In the genomic region with DNA sequence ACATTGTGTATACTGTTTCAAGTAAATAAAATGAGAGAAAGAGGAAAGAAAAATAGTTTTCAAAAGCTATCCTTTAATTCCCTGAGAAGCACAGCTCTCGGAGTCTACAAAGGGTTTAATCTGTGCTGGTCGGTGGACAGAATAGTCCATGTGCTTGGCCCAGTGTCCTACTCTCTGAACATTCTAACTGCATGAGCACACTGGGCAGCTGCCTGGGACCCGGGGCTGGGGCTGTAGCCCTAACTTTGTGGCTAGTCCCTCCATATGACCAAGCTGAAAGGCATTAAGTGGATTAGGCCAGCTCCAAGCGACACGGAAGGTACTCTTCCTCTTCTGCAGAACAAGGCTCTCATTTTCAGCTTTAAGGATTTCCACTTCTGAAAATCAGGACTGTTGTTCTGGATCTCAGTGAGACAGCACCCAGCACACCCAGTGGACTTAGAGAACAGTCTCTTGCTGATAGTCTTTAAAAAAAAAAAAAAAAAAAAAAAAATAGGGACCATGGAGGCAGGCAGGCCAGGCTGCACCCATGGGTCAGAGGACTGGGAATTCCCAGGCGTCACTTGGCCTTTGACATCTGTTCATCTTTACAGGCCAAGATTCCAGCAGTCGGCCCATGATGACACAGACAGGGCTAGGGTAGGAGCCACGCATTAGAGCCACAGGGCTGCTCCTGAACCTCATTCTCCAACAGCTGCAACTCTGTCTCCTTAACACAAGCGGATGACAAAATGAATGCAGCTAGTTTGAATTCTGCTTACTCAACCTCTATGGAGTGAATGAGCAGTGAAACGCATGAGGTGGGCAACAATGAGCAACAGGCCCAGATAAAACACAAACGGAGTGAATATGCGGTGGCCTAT, we compare ENCODE assay signal across 2 cellular contexts.
TF ChIP-seq lines count a peak whose summit lies in the region.

No MANE protein-coding gene starts in this region.

TF ChIP-seq in IMR-90, 13 proteins besides CTCF, POLR2A, EP300 and RAD21:
- TF ChIP-seq CHD1 (IDR thresholded peaks at IDR 0.05; ENCODE audit: low read depth, low read length) (no peak), RCOR1 (IDR thresholded peaks at IDR 0.05; ENCODE audit: insufficient replicate concordance, low read length) (no peak), CEBPB (IDR thresholded peaks at IDR 0.05; ENCODE audit: low read depth, low read length) (no peak), BHLHE40 (IDR thresholded peaks at IDR 0.05; ENCODE audit: low read depth, low read length) (no peak), FOS (IDR thresholded peaks at IDR 0.05; ENCODE audit: low read depth, low read length) (no peak), MAZ (IDR thresholded peaks at IDR 0.05; ENCODE audit: borderline replicate concordance, low read depth, low read length) (no peak), RFX5 (IDR thresholded peaks at IDR 0.05; ENCODE audit: low read depth, low read length) (no peak), NFE2L2 (IDR thresholded peaks at IDR 0.05; ENCODE audit: low read depth, low read length) (no peak), MXI1 (IDR thresholded peaks at IDR 0.05; ENCODE audit: borderline replicate concordance, low read depth, low read length) (no peak), SMC3 (IDR thresholded peaks at IDR 0.05; ENCODE audit: low read depth, low read length) (no peak), MAFK (IDR thresholded peaks at IDR 0.05; ENCODE audit: low read depth, low read length) (no peak)
- TF ChIP-seq, protein P1, sequence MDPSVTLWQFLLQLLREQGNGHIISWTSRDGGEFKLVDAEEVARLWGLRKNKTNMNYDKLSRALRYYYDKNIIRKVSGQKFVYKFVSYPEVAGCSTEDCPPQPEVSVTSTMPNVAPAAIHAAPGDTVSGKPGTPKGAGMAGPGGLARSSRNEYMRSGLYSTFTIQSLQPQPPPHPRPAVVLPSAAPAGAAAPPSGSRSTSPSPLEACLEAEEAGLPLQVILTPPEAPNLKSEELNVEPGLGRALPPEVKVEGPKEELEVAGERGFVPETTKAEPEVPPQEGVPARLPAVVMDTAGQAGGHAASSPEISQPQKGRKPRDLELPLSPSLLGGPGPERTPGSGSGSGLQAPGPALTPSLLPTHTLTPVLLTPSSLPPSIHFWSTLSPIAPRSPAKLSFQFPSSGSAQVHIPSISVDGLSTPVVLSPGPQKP (IDR thresholded peaks at IDR 0.05; ENCODE audit: borderline replicate concordance, low read depth, low read length) = no peak
- TF ChIP-seq, protein P2, sequence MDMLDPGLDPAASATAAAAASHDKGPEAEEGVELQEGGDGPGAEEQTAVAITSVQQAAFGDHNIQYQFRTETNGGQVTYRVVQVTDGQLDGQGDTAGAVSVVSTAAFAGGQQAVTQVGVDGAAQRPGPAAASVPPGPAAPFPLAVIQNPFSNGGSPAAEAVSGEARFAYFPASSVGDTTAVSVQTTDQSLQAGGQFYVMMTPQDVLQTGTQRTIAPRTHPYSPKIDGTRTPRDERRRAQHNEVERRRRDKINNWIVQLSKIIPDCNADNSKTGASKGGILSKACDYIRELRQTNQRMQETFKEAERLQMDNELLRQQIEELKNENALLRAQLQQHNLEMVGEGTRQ (IDR thresholded peaks at IDR 0.05; ENCODE audit: low read depth, low read length) = no peak

TF ChIP-seq in H1, 55 proteins besides CTCF, POLR2A, EP300 and RAD21:
- TF ChIP-seq RFX5 (IDR thresholded peaks at IDR 0.05; ENCODE audit: borderline replicate concordance, low read depth, low read length) (no peak), GTF2F1 (IDR thresholded peaks at IDR 0.05; ENCODE audit: borderline replicate concordance, low read depth, low read length) (no peak), MAFK (IDR thresholded peaks at IDR 0.05; ENCODE audit: low read depth, low read length) (no peak), JUND (IDR thresholded peaks at IDR 0.05; ENCODE audit: low read length) (no peak)
TF ChIP-seq in H1: peak in this region for 0.
